ENCODE assay signal across 21 cellular contexts in the genomic region with DNA sequence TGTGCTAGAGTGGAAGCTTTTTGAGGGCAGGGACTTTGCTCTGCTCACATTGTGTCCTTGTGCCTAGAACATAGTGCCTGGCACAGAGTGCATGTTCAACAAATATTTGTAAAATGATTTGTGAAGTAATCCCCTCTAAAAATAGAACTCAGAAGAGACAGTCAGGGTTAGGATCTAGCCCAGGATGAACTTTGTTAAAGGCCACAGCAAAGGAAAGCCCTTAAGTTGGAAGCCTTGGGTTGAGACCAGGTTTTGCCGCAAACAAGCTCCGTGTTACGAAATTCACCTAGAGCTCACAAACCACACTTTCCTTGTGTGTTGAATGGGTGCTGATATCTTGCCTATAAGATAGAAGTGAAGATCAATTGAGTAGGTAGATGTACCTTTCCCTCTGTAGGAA.
"Had no signal": no experiment of that assay in that cellular context is flagged by ENCODE, and none has a peak within 500 bp of the region (broad histone marks: within the 10 kb centered on the region; RNA-seq: fewer than 3 reads in every experiment).

No MANE protein-coding gene starts in this region.

- H3K9me3 ChIP-seq: adrenal gland had no signal

- DNase-seq: activated CD4-positive, alpha-beta T cell treated with anti-CD3 and anti-CD28 coated beads, Interleukin-2, amount 50 U/mL, for 4 hours; activated gamma-delta T cell treated with Interleukin-2 at 50 U/mL for 16 hours; activated T-cell treated with anti-CD3 and anti-CD28 coated beads, Interleukin-2, amount 50 U/mL, for 72 hours; adrenal gland; cerebellar nuclear complex; cortex of kidney; effector CD4-positive, alpha-beta T cell; right cardiac atrium; stimulated activated CD4-positive, alpha-beta T cell treated with anti-CD3 and anti-CD28 coated beads, Interleukin-4, amount 100 ng/mL, for 1 hour had no signal

- ATAC-seq: activated naive CD4-positive, alpha-beta T cell treated with anti-CD3 and anti-CD28 coated beads, Interleukin-2, amount 50 U/mL, for 72 hours; activated T-cell treated with anti-CD3 and anti-CD28 coated beads, Interleukin-2, amount 50 U/mL, for 72 hours; stimulated activated effector memory CD8-positive, alpha-beta T cell treated with anti-CD3 and anti-CD28 coated beads, Interleukin-12 subunit alpha, Interleukin-12 subunit beta, amount 100 ng/mL, for 72 hours had no signal

- H3K4me3 Mint-ChIP-seq: activated T-cell treated with anti-CD3 and anti-CD28 coated beads, Interleukin-2, amount 50 U/mL, for 72 hours; mesothelial cell of epicardium; neural crest cell; stimulated activated effector memory CD8-positive, alpha-beta T cell treated with anti-CD3 and anti-CD28 coated beads, Interleukin-12 subunit alpha, Interleukin-12 subunit beta, amount 100 ng/mL, for 72 hours; T-helper 1 cell treated with Interleukin-12 subunit alpha and Interleukin-12 subunit beta and Interleukin-4 antibody, amounts not matched to agents 30 μg/mL and 1 μg/mL, for 36 hours had no signal

- H2AFZ ChIP-seq: hepatocyte had no signal

- H3K27ac ChIP-seq: adrenal gland, hepatocyte, VCaP had no signal

- H3K4me1 ChIP-seq: adrenal gland had no signal

- H3K27me3 ChIP-seq: adrenal gland, hepatocyte had no signal

- H3K36me3 ChIP-seq: adrenal gland had no signal

- H3K27ac Mint-ChIP-seq: activated naive CD4-positive, alpha-beta T cell treated with anti-CD3 and anti-CD28 coated beads, Interleukin-2, amount 50 U/mL, for 72 hours; activated T-cell treated with anti-CD3 and anti-CD28 coated beads, Interleukin-2, amount 50 U/mL, for 72 hours; mesothelial cell of epicardium; progenitor cell of endocrine pancreas; stimulated activated effector memory CD8-positive, alpha-beta T cell treated with anti-CD3 and anti-CD28 coated beads, Interleukin-12 subunit alpha, Interleukin-12 subunit beta, amount 100 ng/mL, for 72 hours; T-helper 1 cell treated with Interleukin-12 subunit alpha and Interleukin-12 subunit beta and Interleukin-4 antibody, amounts not matched to agents 30 μg/mL and 1 μg/mL, for 36 hours had no signal

- FAIRE-seq: astrocyte, bronchial epithelial cell had no signal

- H3K4me3 ChIP-seq: adrenal gland, hepatocyte, lung, smooth muscle cell had no signal

- H3K27me3 Mint-ChIP-seq: progenitor cell of endocrine pancreas had no signal

- H3K4me2 ChIP-seq: hepatocyte, smooth muscle cell had no signal

- H3K9me3 Mint-ChIP-seq: stimulated activated effector memory CD8-positive, alpha-beta T cell treated with anti-CD3 and anti-CD28 coated beads, Interleukin-12 subunit alpha, Interleukin-12 subunit beta, amount 100 ng/mL, for 72 hours had no signal
